22 cellular contexts compared by ENCODE assay signal in genomic region chr14:105899657-105900397, GRCh38.
DNase-seq lines count a peak whose midpoint lies in the region; ATAC-seq, FAIRE-seq and TF ChIP-seq lines count a peak whose summit lies in the region.
"Had no signal": no experiment of that assay in that cellular context is flagged by ENCODE, and none has a peak within 500 bp of the region (broad histone marks: within the 10 kb centered on the region; RNA-seq: fewer than 3 reads in every experiment).

No MANE protein-coding gene starts in this region.

- H3K9ac ChIP-seq in HepG2 (ENCODE audit: insufficient read depth, low read depth, low read length): no peak overlapping the region
- H3K9ac ChIP-seq: BLaER1 had no signal

- 29% methylated on average over 4 of the region's 11 CpGs for WGBS in HepG2 (ENCODE audit: low lambda C conversion rate)
- WGBS in sigmoid colon, 2 donors: 68 to 78% methylated on average over 11 of the region's 11 CpGs

- H3K4me3 ChIP-seq in GM12875 (ENCODE audit: low read depth, low read length) (peak overlapping the region; percentile 16), HepG2 (replicated peaks in 1 of 3; ENCODE audit: insufficient read depth in 1 of 3, low read depth in 2 of 3, low read length in 3 of 3) (no peak overlapping the region), sigmoid colon (no peak overlapping the region)
- H3K4me3 ChIP-seq: BLaER1, SJCRH30 had no signal

- TF ChIP-seq EP300 in HepG2 (IDR thresholded peaks at IDR 0.05; ENCODE audit: low read depth in 2 of 2, low read length in 2 of 2) (no peak), HepG2 (CRISPR knock-in tag; IDR thresholded peaks at IDR 0.05; ENCODE audit: borderline replicate concordance) (no peak), sigmoid colon (IDR thresholded peaks at IDR 0.05) (no peak)

- no peak overlapping the region for H3K27ac Mint-ChIP-seq in IgD-negative memory B cell
- H3K27ac Mint-ChIP-seq in chondrocyte (ENCODE audit: unreplicated experiment): no peak overlapping the region
- peak overlapping the region; percentile 61 for H3K27ac Mint-ChIP-seq in stimulated activated memory B cell treated with anti-CD40 and anti-IgM and Interleukin-4, amounts not matched to agents 10 μg/mL and 1 μg/mL and 100 μg/mL, for 72 hours
- H3K27ac Mint-ChIP-seq: CD4-positive, alpha-beta memory T cell had no signal

- H2AFZ ChIP-seq in HepG2 (ENCODE audit: low read length): no peak overlapping the region

- BruUV-seq in HepG2 (replicated peaks; lab: Mats Ljungman, UMichigan): no TSS peak

- CTCF ChIA-PET in HepG2 (lab: Yijun Ruan, JAX; ENCODE audit: low intra/inter-chr PET ratio, low total read pairs): no interaction called here

- in situ Hi-C loops in HepG2 (cut with HindIII; ENCODE audit: extremely low pct_ligation_motif_present, low pct_unique_long_range_greater_than_20kb): no loop called here

- no peaks in the 10 kb centered on the region; a peak in 2 of 5 replicates for H3K27me3 ChIP-seq in HepG2 (ENCODE audit: control insufficient read depth in 1 of 2, insufficient read depth in 2 of 2, low read length in 2 of 2)
- no peaks in the 10 kb centered on the region for H3K27me3 ChIP-seq in sigmoid colon
- H3K27me3 ChIP-seq: BLaER1 had no signal

- no peaks in the 10 kb centered on the region for H4K20me1 ChIP-seq in HepG2 (ENCODE audit: insufficient read depth, low read length)
- H4K20me1 ChIP-seq: BLaER1 had no signal

- no peak for FAIRE-seq in HepG2 (lab: Jason Lieb, UNC)
- FAIRE-seq: GM19239, H54 had no signal

- H3K27ac ChIP-seq in HepG2 (ENCODE audit: extremely low read length, insufficient read depth, low read length) (no peak overlapping the region), sigmoid colon (no peak overlapping the region)
- H3K27ac ChIP-seq: BLaER1, SJCRH30 had no signal

- H3K4me1 ChIP-seq in HepG2 (ENCODE audit: insufficient read depth, low read length) (no peaks in the 10 kb centered on the region), sigmoid colon (no peaks in the 10 kb centered on the region)
- H3K4me1 ChIP-seq: BLaER1, Caco-2, SJCRH30 had no signal

- intact Hi-C loops in HepG2 (cut with micrococcal nuclease; ENCODE audit: unreplicated experiment): no loop called here
- intact Hi-C loops in sigmoid colon (cut with DNase I): no loop called here

- no peaks in the 10 kb centered on the region for H3K79me2 ChIP-seq in HepG2 (ENCODE audit: insufficient read depth, low read length)

- peak overlapping the region; percentile 9 to 70 (median 55) for H3K4me3 Mint-ChIP-seq in IgD-negative memory B cell
- no peak overlapping the region for H3K4me3 Mint-ChIP-seq in chondrocyte (ENCODE audit: unreplicated experiment)
- peak overlapping the region; percentile 56 for H3K4me3 Mint-ChIP-seq in stimulated activated memory B cell treated with anti-CD40 and anti-IgM and Interleukin-4, amounts not matched to agents 10 μg/mL and 1 μg/mL and 100 μg/mL, for 72 hours
- H3K4me3 Mint-ChIP-seq: CD4-positive, alpha-beta memory T cell had no signal

- H3K9me3 Mint-ChIP-seq in IgD-negative memory B cell (no peaks in the 10 kb centered on the region), chondrocyte (ENCODE audit: low read depth) (peaks cover 37% of the 10 kb centered on the region)
- H3K9me3 Mint-ChIP-seq in stimulated activated memory B cell treated with anti-CD40 and anti-IgM and Interleukin-4, amounts not matched to agents 10 μg/mL and 1 μg/mL and 100 μg/mL, for 72 hours: no peaks in the 10 kb centered on the region

- POLR2A ChIA-PET in HepG2 (lab: Yijun Ruan, JAX): no interaction called here

- DNase-seq in chondrocyte (ENCODE audit: low spot score): peak; percentile 75
- no peak for DNase-seq in retina
- DNase-seq in HepG2 (ENCODE audit: low spot score): no peak
- no peak for DNase-seq in sigmoid colon
- DNase-seq: Caco-2; NCI-H1105; NCI-H146; NCI-H2081; NCI-H2171; NCI-H345; NCI-H524; NCI-H774; NK-92 treated with Interleukin-12 subunit alpha and Interleukin-12 subunit beta, amount 100 ng/mL, for 24 hours; SJCRH30 had no signal

- no peak overlapping the region for H3K4me2 ChIP-seq in HepG2 (ENCODE audit: low read depth, low read length)
- H3K4me2 ChIP-seq: BLaER1 had no signal

- TF ChIP-seq RAD21 in HepG2 (CRISPR knock-in tag; IDR thresholded peaks at IDR 0.05): no peak

- peaks cover 0 to 2% (median 0%) of the 10 kb centered on the region in 3 donors for H3K4me1 Mint-ChIP-seq in IgD-negative memory B cell
- H3K4me1 Mint-ChIP-seq in chondrocyte (ENCODE audit: low read depth): no peaks in the 10 kb centered on the region
- H3K4me1 Mint-ChIP-seq in stimulated activated memory B cell treated with anti-CD40 and anti-IgM and Interleukin-4, amounts not matched to agents 10 μg/mL and 1 μg/mL and 100 μg/mL, for 72 hours: no peaks in the 10 kb centered on the region

- H3K36me3 Mint-ChIP-seq in IgD-negative memory B cell: no peaks in the 10 kb centered on the region
- H3K36me3 Mint-ChIP-seq in chondrocyte (ENCODE audit: low read depth): no peaks in the 10 kb centered on the region
- no peaks in the 10 kb centered on the region for H3K36me3 Mint-ChIP-seq in stimulated activated memory B cell treated with anti-CD40 and anti-IgM and Interleukin-4, amounts not matched to agents 10 μg/mL and 1 μg/mL and 100 μg/mL, for 72 hours
- H3K36me3 Mint-ChIP-seq: CD4-positive, alpha-beta memory T cell had no signal

- no peak for TF ChIP-seq CTCF in GM12875 (IDR thresholded peaks at IDR 0.05; ENCODE audit: borderline replicate concordance, insufficient read depth, low read depth, low read length)
- no peak for TF ChIP-seq CTCF in chondrocyte (IDR thresholded peaks at IDR 0.05)
- TF ChIP-seq CTCF in HepG2 (CRISPR knock-in tag; IDR thresholded peaks at IDR 0.05): no peak
- TF ChIP-seq CTCF in sigmoid colon (IDR thresholded peaks at IDR 0.05): no peak

- no peaks in the 10 kb centered on the region for H3K27me3 Mint-ChIP-seq in IgD-negative memory B cell
- H3K27me3 Mint-ChIP-seq in chondrocyte (ENCODE audit: low read depth): no peaks in the 10 kb centered on the region
- no peaks in the 10 kb centered on the region for H3K27me3 Mint-ChIP-seq in stimulated activated memory B cell treated with anti-CD40 and anti-IgM and Interleukin-4, amounts not matched to agents 10 μg/mL and 1 μg/mL and 100 μg/mL, for 72 hours

- H3K9me3 ChIP-seq in HepG2 (ENCODE audit: low read length) (no peaks in the 10 kb centered on the region), sigmoid colon (no peaks in the 10 kb centered on the region)
- H3K9me3 ChIP-seq: BLaER1, Caco-2, SJCRH30 had no signal

- TF ChIP-seq POLR2A in HepG2 (IDR thresholded peaks at IDR 0.05; ENCODE audit: insufficient read depth in 1 of 2, low read depth in 2 of 2, low read length in 2 of 2) (no peak), sigmoid colon (IDR thresholded peaks at IDR 0.05) (no peak)

- ATAC-seq in stimulated activated memory B cell treated with anti-CD40 and anti-IgM and Interleukin-4, amounts not matched to agents 10 μg/mL and 1 μg/mL and 100 μg/mL, for 72 hours: no peak
- no peak for ATAC-seq in HepG2
- ATAC-seq: Panc1 had no signal

- H3K36me3 ChIP-seq in HepG2 (replicated peaks in 1 of 2; ENCODE audit: control insufficient read depth in 1 of 2, insufficient read depth in 2 of 2, low read length in 2 of 2) (no peaks in the 10 kb centered on the region), sigmoid colon (no peaks in the 10 kb centered on the region)
- H3K36me3 ChIP-seq: BLaER1, SJCRH30 had no signal

TF ChIP-seq in HepG2, 621 proteins besides CTCF, POLR2A, EP300 and RAD21:
- TF ChIP-seq, protein P1, sequence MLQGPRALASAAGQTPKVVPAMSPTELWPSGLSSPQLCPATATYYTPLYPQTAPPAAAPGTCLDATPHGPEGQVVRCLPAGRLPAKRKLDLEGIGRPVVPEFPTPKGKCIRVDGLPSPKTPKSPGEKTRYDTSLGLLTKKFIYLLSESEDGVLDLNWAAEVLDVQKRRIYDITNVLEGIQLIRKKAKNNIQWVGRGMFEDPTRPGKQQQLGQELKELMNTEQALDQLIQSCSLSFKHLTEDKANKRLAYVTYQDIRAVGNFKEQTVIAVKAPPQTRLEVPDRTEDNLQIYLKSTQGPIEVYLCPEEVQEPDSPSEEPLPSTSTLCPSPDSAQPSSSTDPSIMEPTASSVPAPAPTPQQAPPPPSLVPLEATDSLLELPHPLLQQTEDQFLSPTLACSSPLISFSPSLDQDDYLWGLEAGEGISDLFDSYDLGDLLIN (CRISPR knock-in tag; IDR thresholded peaks at IDR 0.05; ENCODE audit: borderline replicate concordance): no peak
